Comparison of ENCODE assay signal across 1 cellular context in the genomic region with DNA sequence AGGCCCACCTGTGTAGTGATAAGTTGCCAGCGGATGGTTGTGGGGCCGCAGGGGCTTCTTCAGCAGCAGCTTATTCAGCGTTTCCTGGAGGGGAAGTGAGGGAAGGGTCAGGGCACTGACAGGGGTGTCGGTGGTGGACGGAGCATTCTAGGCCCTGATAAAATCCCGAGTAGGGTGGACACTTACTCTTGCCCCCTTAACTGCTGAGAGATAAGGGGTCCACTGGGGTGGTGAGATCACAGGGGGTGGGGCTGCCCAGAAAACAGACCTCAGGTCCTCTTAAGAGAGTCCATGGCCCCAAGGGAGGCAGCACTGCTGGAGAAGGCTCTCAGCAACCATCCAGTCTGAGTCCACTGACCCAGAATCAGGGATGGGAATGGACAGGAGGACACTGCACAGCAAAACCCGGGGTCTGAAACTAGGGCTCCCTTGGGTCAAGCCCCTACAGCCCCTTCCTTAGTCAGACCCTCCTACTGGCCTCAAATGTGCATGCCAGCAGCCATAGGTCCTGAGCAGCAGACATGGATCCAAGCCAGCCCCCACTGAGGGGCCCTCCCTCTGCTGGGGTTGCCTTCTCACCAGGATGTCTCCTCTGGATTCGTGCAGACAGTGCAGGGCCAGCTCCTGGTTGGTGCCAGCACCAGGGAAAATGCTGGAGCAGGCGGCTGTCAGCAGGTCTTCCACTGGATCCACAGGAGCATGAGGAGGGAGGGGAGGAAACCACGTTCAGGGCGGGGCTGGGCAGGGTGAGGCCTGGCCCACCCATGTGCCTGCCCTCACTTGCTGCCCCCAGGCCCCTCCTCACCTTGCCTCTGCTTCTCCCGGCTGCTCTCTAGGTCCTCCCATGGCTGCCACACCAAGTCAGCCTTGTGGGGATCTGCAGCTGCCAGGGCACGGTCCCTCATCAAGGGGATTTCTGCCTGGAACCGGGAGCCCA.
TF ChIP-seq lines count a peak whose summit lies in the region.

No MANE protein-coding gene starts in this region.

TF ChIP-seq in K562, 482 proteins besides CTCF, POLR2A, EP300 and RAD21 (continued from another document):
- TF ChIP-seq ZNF449 (CRISPR knock-in tag; IDR thresholded peaks at IDR 0.05) (peak; percentile 21; the same call in 1 of the 2 replicates), ZNF830 (CRISPR knock-in tag; IDR thresholded peaks at IDR 0.05) (no peak), NFYB (IDR thresholded peaks at IDR 0.05; ENCODE audit: extremely low read depth, insufficient read length) (no peak), RREB1 (CRISPR knock-in tag; IDR thresholded peaks at IDR 0.05) (peak; percentile 30; the same call in 1 of the 2 replicates), EP400 (IDR thresholded peaks at IDR 0.05) (no peak), KLF1 (tag; IDR thresholded peaks at IDR 0.05) (no peak), MIER1 (IDR thresholded peaks at IDR 0.05; ENCODE audit: low read depth) (no peak), WHSC1 (IDR thresholded peaks at IDR 0.05; ENCODE audit: low read length) (no peak), BRD9 (IDR thresholded peaks at IDR 0.05; ENCODE audit: low read depth, partially characterized antibody) (no peak), CXXC5 (CRISPR knock-in tag; IDR thresholded peaks at IDR 0.05) (peak; percentile 7; the same call in 1 of the 2 replicates), ARID2 (IDR thresholded peaks at IDR 0.05) (no peak), CAMTA2 (CRISPR knock-in tag; conservative IDR thresholded peaks at IDR 0.05) (no peak), CREB1 (IDR thresholded peaks at IDR 0.05) (no peak), CREB1 (CRISPR knock-in tag; IDR thresholded peaks at IDR 0.05) (no peak)
- TF ChIP-seq, protein P1, sequence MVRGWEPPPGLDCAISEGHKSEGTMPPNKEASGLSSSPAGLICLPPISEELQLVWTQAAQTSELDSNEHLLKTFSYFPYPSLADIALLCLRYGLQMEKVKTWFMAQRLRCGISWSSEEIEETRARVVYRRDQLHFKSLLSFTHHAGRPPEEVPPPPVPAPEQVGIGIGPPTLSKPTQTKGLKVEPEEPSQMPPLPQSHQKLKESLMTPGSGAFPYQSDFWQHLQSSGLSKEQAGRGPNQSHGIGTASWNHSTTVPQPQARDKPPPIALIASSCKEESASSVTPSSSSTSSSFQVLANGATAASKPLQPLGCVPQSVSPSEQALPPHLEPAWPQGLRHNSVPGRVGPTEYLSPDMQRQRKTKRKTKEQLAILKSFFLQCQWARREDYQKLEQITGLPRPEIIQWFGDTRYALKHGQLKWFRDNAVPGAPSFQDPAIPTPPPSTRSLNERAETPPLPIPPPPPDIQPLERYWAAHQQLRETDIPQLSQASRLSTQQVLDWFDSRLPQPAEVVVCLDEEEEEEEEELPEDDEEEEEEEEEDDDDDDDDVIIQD (CRISPR knock-in tag; IDR thresholded peaks at IDR 0.05), result no peak
- TF ChIP-seq, protein P2, sequence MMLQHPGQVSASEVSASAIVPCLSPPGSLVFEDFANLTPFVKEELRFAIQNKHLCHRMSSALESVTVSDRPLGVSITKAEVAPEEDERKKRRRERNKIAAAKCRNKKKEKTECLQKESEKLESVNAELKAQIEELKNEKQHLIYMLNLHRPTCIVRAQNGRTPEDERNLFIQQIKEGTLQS (IDR thresholded peaks at IDR 0.05), result 0 out of 2 replicates have a peak, but pooled peaks have one; percentile 20
- TF ChIP-seq, protein P2 (CRISPR knock-in tag; conservative IDR thresholded peaks at IDR 0.05), result no peak
